In genomic region chr16:58363746-58364393, GRCh38 we compare ENCODE assay signal across 3 cellular contexts.
A peak's percentile ranks its signal among the peaks of the same experiment; 100 is the strongest.
TF ChIP-seq lines count a peak whose summit lies in the region.

No MANE protein-coding gene starts in this region.

TF ChIP-seq in A549, 52 proteins besides CTCF, POLR2A, EP300 and RAD21 (continued from another document):
- TF ChIP-seq REST (IDR thresholded peaks at IDR 0.05): no peak
- TF ChIP-seq PHF8 (IDR thresholded peaks at IDR 0.05; ENCODE audit: borderline replicate concordance, low read depth): no peak
- TF ChIP-seq HOXA7 (CRISPR knock-in tag; IDR thresholded peaks at IDR 0.05): no peak
- TF ChIP-seq TP53 (CRISPR knock-in tag; IDR thresholded peaks at IDR 0.05): no peak
- no peak for TF ChIP-seq TFCP2L1 (CRISPR knock-in tag; IDR thresholded peaks at IDR 0.05)
- no peak for TF ChIP-seq KDM5A (IDR thresholded peaks at IDR 0.05)
- no peak for TF ChIP-seq FOSB (CRISPR knock-in tag; IDR thresholded peaks at IDR 0.05)
- no peak for TF ChIP-seq CHD4 (IDR thresholded peaks at IDR 0.05; ENCODE audit: borderline replicate concordance)
- no peak for TF ChIP-seq BHLHE40 (IDR thresholded peaks at IDR 0.05; ENCODE audit: low read depth, low read length)
- TF ChIP-seq CBX2 (IDR thresholded peaks at IDR 0.05; ENCODE audit: borderline replicate concordance, low read depth): no peak
- TF ChIP-seq ATOH8 (CRISPR knock-in tag; IDR thresholded peaks at IDR 0.05; ENCODE audit: low read depth): no peak

TF ChIP-seq in HEK293, 187 proteins besides CTCF, POLR2A, EP300 and RAD21 (continued from another document):
- TF ChIP-seq ZNF600 (tag by site-specific recombination; IDR thresholded peaks at IDR 0.05): no peak
- no peak for TF ChIP-seq ZNF2 (tag by site-specific recombination; IDR thresholded peaks at IDR 0.05)
- no peak for TF ChIP-seq ZNF394 (tag by site-specific recombination; IDR thresholded peaks at IDR 0.05; ENCODE audit: borderline replicate concordance)
- TF ChIP-seq ZNF558 (tag by site-specific recombination; IDR thresholded peaks at IDR 0.05): no peak
- TF ChIP-seq SCRT1 (tag by site-specific recombination; IDR thresholded peaks at IDR 0.05; ENCODE audit: borderline replicate concordance): peak; percentile 73
- TF ChIP-seq SCRT2 (tag by site-specific recombination; IDR thresholded peaks at IDR 0.05): peak; percentile 91

TF ChIP-seq in IMR-90, 13 proteins besides CTCF, POLR2A, EP300 and RAD21:
- TF ChIP-seq ELK1 (IDR thresholded peaks at IDR 0.05; ENCODE audit: borderline replicate concordance, low read depth, low read length): no peak
- no peak for TF ChIP-seq BHLHE40 (IDR thresholded peaks at IDR 0.05; ENCODE audit: low read depth, low read length)
- no peak for TF ChIP-seq CEBPB (IDR thresholded peaks at IDR 0.05; ENCODE audit: low read depth, low read length)
- no peak for TF ChIP-seq SMC3 (IDR thresholded peaks at IDR 0.05; ENCODE audit: low read depth, low read length)
- TF ChIP-seq NFE2L2 (IDR thresholded peaks at IDR 0.05; ENCODE audit: low read depth, low read length): no peak
- TF ChIP-seq MXI1 (IDR thresholded peaks at IDR 0.05; ENCODE audit: borderline replicate concordance, low read depth, low read length): no peak
